17 cellular contexts compared by ENCODE assay signal in genomic region chr6:149423946-149424440, GRCh38. TPM values are rescaled to one million over a fixed set of nuclear protein-coding genes. Genes with fewer than 3 reads are reported as not detected.
DNase-seq lines count a peak whose midpoint lies in the region; ATAC-seq and TF ChIP-seq lines count a peak whose summit lies in the region.
"Had no signal": no experiment of that assay in that cellular context is flagged by ENCODE, and none has a peak within 500 bp of the region (broad histone marks: within the 10 kb centered on the region; RNA-seq: fewer than 3 reads in every experiment).

No MANE protein-coding gene starts in this region.

- TF ChIP-seq CTCF in fibroblast of lung (conservative IDR thresholded peaks at IDR 0.05 in 1 of 2, IDR thresholded peaks at IDR 0.05 in 1 of 2; ENCODE audit: low read depth in 1 of 2, low read length in 2 of 2) = no peak
- TF ChIP-seq CTCF in parathyroid adenoma (IDR thresholded peaks at IDR 0.05) = no peak

- no peaks in the 10 kb centered on the region for H3K36me3 Mint-ChIP-seq in activated T-helper 17 cell treated with anti-CD3 and anti-CD28 coated beads, Interleukin-2, amount 50 U/mL, for 72 hours (ENCODE audit: low read depth)
- H3K36me3 Mint-ChIP-seq: activated naive CD8-positive, alpha-beta T cell treated with anti-CD3 and anti-CD28 coated beads for 36 hours; T-cell had no signal

- H3K4me1 ChIP-seq in BLaER1 (peaks cover 14% of the 10 kb centered on the region), fibroblast of lung (ENCODE audit: control insufficient read depth, extremely low read depth, insufficient read depth, low read length) (peaks cover 3% of the 10 kb centered on the region), parathyroid adenoma (peaks cover 8% of the 10 kb centered on the region)

- H2AFZ ChIP-seq in fibroblast of lung (ENCODE audit: low read length) (peak overlapping the region; percentile 56), parathyroid adenoma (peak overlapping the region; percentile 79)

- peak overlapping the region; percentile 2 for H3K27ac Mint-ChIP-seq in activated T-helper 17 cell treated with anti-CD3 and anti-CD28 coated beads, Interleukin-2, amount 50 U/mL, for 72 hours
- H3K27ac Mint-ChIP-seq: activated naive CD8-positive, alpha-beta T cell treated with anti-CD3 and anti-CD28 coated beads for 36 hours; T-cell had no signal

- H3K4me3 Mint-ChIP-seq in activated T-helper 17 cell treated with anti-CD3 and anti-CD28 coated beads, Interleukin-2, amount 50 U/mL, for 72 hours = no peak overlapping the region
- H3K4me3 Mint-ChIP-seq: activated naive CD8-positive, alpha-beta T cell treated with anti-CD3 and anti-CD28 coated beads for 36 hours; T-cell had no signal

- no peaks in the 10 kb centered on the region for H4K20me1 ChIP-seq in BLaER1
- no peaks in the 10 kb centered on the region for H4K20me1 ChIP-seq in fibroblast of lung (ENCODE audit: control insufficient read depth, extremely low read depth, insufficient read depth, low read length)

- H3K4me3 ChIP-seq in BLaER1 (no peak overlapping the region), fibroblast of lung (replicated peaks in 1 of 4; ENCODE audit: control extremely low read depth in 1 of 4, insufficient read depth in 1 of 4, low read depth in 3 of 4, low read length in 4 of 4) (no peak overlapping the region), parathyroid adenoma (ENCODE audit: low read depth, low read length) (peak overlapping the region; percentile 40)

- peak overlapping the region; percentile 52 for H3K4me2 ChIP-seq in BLaER1
- H3K4me2 ChIP-seq in fibroblast of lung (ENCODE audit: extremely low read depth, insufficient read depth, low read length) = no peak overlapping the region
- H3K4me2 ChIP-seq in parathyroid adenoma (ENCODE audit: low read length) = peak overlapping the region; percentile 55

- DNase-seq in fibroblast of lung (ENCODE audit: low read depth in 2 of 2) (no peak), putamen (ENCODE audit: low spot score) (no peak), Kasumi-1 (lab: John Stamatoyannopoulos, UW) (no peak)
- DNase-seq: activated naive CD8-positive, alpha-beta T cell treated with anti-CD3 and anti-CD28 coated beads for 36 hours; Calu3; GDM1; glutamatergic neuron; NCI-H82; stimulated activated CD4-positive, alpha-beta T cell treated with anti-CD3 and anti-CD28 coated beads, Interleukin-1b, Interleukin-23, amount 100 ng/mL, for 48 hours; T-cell had no signal

- no peaks in the 10 kb centered on the region for H3K9me3 ChIP-seq in BLaER1
- H3K9me3 ChIP-seq in fibroblast of lung (ENCODE audit: control insufficient read depth, insufficient read depth, low read depth, low read length) = no peaks in the 10 kb centered on the region
- no peaks in the 10 kb centered on the region for H3K9me3 ChIP-seq in parathyroid adenoma (ENCODE audit: control insufficient read depth, low read length)
- H3K9me3 ChIP-seq: tibial nerve had no signal

- no peak for ATAC-seq in activated T-helper 17 cell treated with anti-CD3 and anti-CD28 coated beads, Interleukin-2, amount 50 U/mL, for 72 hours (replicated peaks)
- ATAC-seq in GM18909 (IDR thresholded peaks at IDR 0.05; ENCODE audit: poor library complexity, unreplicated experiment) (no peak), HG03175 (IDR thresholded peaks at IDR 0.05; ENCODE audit: unreplicated experiment) (no peak)
- ATAC-seq: T-cell had no signal

- H3K9me3 Mint-ChIP-seq in activated T-helper 17 cell treated with anti-CD3 and anti-CD28 coated beads, Interleukin-2, amount 50 U/mL, for 72 hours = no peaks in the 10 kb centered on the region
- H3K9me3 Mint-ChIP-seq: activated naive CD8-positive, alpha-beta T cell treated with anti-CD3 and anti-CD28 coated beads for 36 hours; T-cell had no signal

- H3K9ac ChIP-seq in BLaER1 = 0 out of 2 replicates have a peak overlapping the region, but pooled peaks have one; percentile 11
- H3K9ac ChIP-seq in fibroblast of lung (ENCODE audit: insufficient read depth, low read length) = no peak overlapping the region
- H3K9ac ChIP-seq in parathyroid adenoma = no peak overlapping the region

- no peaks in the 10 kb centered on the region for H3K27me3 Mint-ChIP-seq in activated T-helper 17 cell treated with anti-CD3 and anti-CD28 coated beads, Interleukin-2, amount 50 U/mL, for 72 hours
- H3K27me3 Mint-ChIP-seq: activated naive CD8-positive, alpha-beta T cell treated with anti-CD3 and anti-CD28 coated beads for 36 hours; T-cell had no signal

- H3K36me3 ChIP-seq in BLaER1 = no peaks in the 10 kb centered on the region
- H3K36me3 ChIP-seq in fibroblast of lung (ENCODE audit: control insufficient read depth, insufficient read depth, low read length) = no peaks in the 10 kb centered on the region
- H3K36me3 ChIP-seq in parathyroid adenoma (ENCODE audit: control insufficient read depth, insufficient read depth, low read length) = no peaks in the 10 kb centered on the region
- H3K36me3 ChIP-seq: tibial nerve had no signal

- no peaks in the 10 kb centered on the region for H3K27me3 ChIP-seq in BLaER1
- H3K27me3 ChIP-seq in fibroblast of lung (ENCODE audit: control insufficient read depth, insufficient read depth, low read length) = no peaks in the 10 kb centered on the region
- H3K27me3 ChIP-seq in parathyroid adenoma (ENCODE audit: control insufficient read depth, insufficient read depth, low read length) = no peaks in the 10 kb centered on the region
- H3K27me3 ChIP-seq: tibial nerve had no signal

- H3K79me2 ChIP-seq in fibroblast of lung (ENCODE audit: control insufficient read depth, insufficient read depth, low read length) (no peaks in the 10 kb centered on the region), parathyroid adenoma (no peaks in the 10 kb centered on the region)

- H3K27ac ChIP-seq in BLaER1 (no peak overlapping the region), fibroblast of lung (ENCODE audit: insufficient read depth, low read length) (no peak overlapping the region), parathyroid adenoma (peak overlapping the region; percentile 42)

- H3K4me1 Mint-ChIP-seq in activated T-helper 17 cell treated with anti-CD3 and anti-CD28 coated beads, Interleukin-2, amount 50 U/mL, for 72 hours = peaks cover 14% of the 10 kb centered on the region

RNA-seq across cellular contexts. Expression of gene SUMO4, which starts 23.9 kb away (rescaled TPM):
- total RNA-seq in activated T-helper 17 cell treated with anti-CD3 and anti-CD28 coated beads, Interleukin-2, amount 50 U/mL, for 72 hours = 10 to 100 TPM; 16.0 to 16.4 TPM
- 1.0 and 2.1 TPM in 2 replicates for total RNA-seq in fibroblast of lung
- not detected in 2 replicates for polyA plus RNA-seq in fibroblast of lung
- polyA plus RNA-seq in fibroblast of lung (2012) = not detected in 2 replicates
- polyA minus RNA-seq in fibroblast of lung (ENCODE audit: low replicate concordance) = not detected in 2 replicates
- total RNA-seq: epithelial cell of proximal tubule had no signal
